ENCODE assay signal across 19 cellular contexts in genomic region chr13:110068176-110068473, GRCh38.
A peak's percentile ranks its signal among the peaks of the same experiment; 100 is the strongest.
DNase-seq lines count a peak whose midpoint lies in the region; ATAC-seq and TF ChIP-seq lines count a peak whose summit lies in the region.
"Had no signal": no experiment of that assay in that cellular context is flagged by ENCODE, and none has a peak within 500 bp of the region (broad histone marks: within the 10 kb centered on the region; RNA-seq: fewer than 3 reads in every experiment).

No MANE protein-coding gene starts in this region.

- DNase-seq in heart right ventricle: no peak
- no peak for DNase-seq in cardiac septum (ENCODE audit: low spot score)
- no peak for DNase-seq in left ventricle myocardium superior
- DNase-seq in omental fat pad (ENCODE audit: low spot score): no peak
- DNase-seq in stimulated activated CD4-positive, alpha-beta T cell treated with anti-CD3 and anti-CD28 coated beads, Interleukin-2, amount 100 ng/mL, for 24 hours: no peak
- DNase-seq in NK-92 (lab: John Stamatoyannopoulos, UW; ENCODE audit: unreplicated experiment): no peak
- DNase-seq: ACHN; BE2C; C1 segment of cervical spinal cord; CD4-positive, CD25-positive, alpha-beta regulatory T cell; CD8-positive, alpha-beta memory T cell; COR-L47; DMS 273 treated with DMSO at 0.1 percent for 48 hours; DMS53; H7; HFFc6 had no signal

- intact Hi-C loops in heart right ventricle (cut with DNase I) (no loop called here), cardiac septum (cut with DNase I) (no loop called here), left ventricle myocardium superior (cut with micrococcal nuclease) (no loop called here)

- peaks cover 0 to 9% (median 0%) of the 10 kb centered on the region in 9 donors for H3K4me1 ChIP-seq in heart right ventricle
- H3K4me1 ChIP-seq: BE2C had no signal

- H3K36me3 ChIP-seq in heart right ventricle: no peaks in the 10 kb centered on the region
- H3K36me3 ChIP-seq: BE2C had no signal

- ATAC-seq in heart right ventricle: peak in 5 of 8 donors; percentile 19 to 75 (median 63)
- ATAC-seq in left ventricle myocardium superior: peak; percentile 84
- peak; percentile 37 for ATAC-seq in omental fat pad (ENCODE audit: low FRiP score)
- ATAC-seq: GM23338, HCT116 had no signal

- TF ChIP-seq CTCF in heart right ventricle (IDR thresholded peaks at IDR 0.05) (no peak), omental fat pad (IDR thresholded peaks at IDR 0.05) (no peak)

- 86 to 87% methylated on average over 3 of the region's 3 CpGs for WGBS in heart right ventricle, 2 donors

- H3K27me3 ChIP-seq in heart right ventricle: no peaks in the 10 kb centered on the region

- H3K4me3 ChIP-seq in heart right ventricle: no peak overlapping the region
- H3K4me3 ChIP-seq: GM23338 had no signal

- H3K27ac ChIP-seq in heart right ventricle: peak overlapping the region in 1 of 10 donors; percentile 27
- H3K27ac ChIP-seq: HL-60 had no signal

- peaks cover 0 to 2% (median 0%) of the 10 kb centered on the region in 11 donors for H3K9me3 ChIP-seq in heart right ventricle
- H3K9me3 ChIP-seq: BE2C had no signal
